21 cellular contexts compared by ENCODE assay signal in genomic region chr1:248856176-248856575, GRCh38. TPM values are rescaled to one million over a fixed set of nuclear protein-coding genes. Genes with fewer than 3 reads are reported as not detected.
DNase-seq lines count a peak whose midpoint lies in the region; ATAC-seq and TF ChIP-seq lines count a peak whose summit lies in the region.
"Had no signal": no experiment of that assay in that cellular context is flagged by ENCODE, and none has a peak within 500 bp of the region (broad histone marks: within the 10 kb centered on the region; RNA-seq: fewer than 3 reads in every experiment).

No MANE protein-coding gene starts in this region.

- no peak for DNase-seq in activated T-helper 1 cell treated with anti-CD3 and anti-CD28 coated beads, Interleukin-12 subunit alpha, Interleukin-12 subunit beta, Interleukin-2, Interleukin-4 antibody, amounts not matched to agents 30 ng/mL and 10 ng/mL and 1 ng/mL, durations not matched to agents 14 hours and 24 hours and 36 hours (ENCODE audit: low spot score)
- no peak for DNase-seq in natural killer cell
- DNase-seq in stimulated activated CD4-positive, alpha-beta T cell treated with anti-CD3 and anti-CD28 coated beads, Interleukin-2, amount 100 ng/mL, for 48 hours = no peak
- no peak for DNase-seq in NCI-H2196 treated with DMSO at 0.1 percent for 48 hours (lab: John Stamatoyannopoulos, UW; ENCODE audit: unreplicated experiment)
- DNase-seq in CD8-positive, alpha-beta T cell = no peak
- DNase-seq: activated effector memory CD4-positive, alpha-beta T cell treated with Interleukin-2 at 50 U/mL for 16 hours; Caco-2; cerebellar nuclear complex; effector CD8-positive, alpha-beta T cell; GOT3; Kasumi-1; mesenchymal stem cell; NCI-H1105; NCI-H524 had no signal

- H3K27me3 Mint-ChIP-seq in activated T-helper 1 cell treated with anti-CD3 and anti-CD28 coated beads, Interleukin-12 subunit alpha, Interleukin-12 subunit beta, Interleukin-2, Interleukin-4 antibody, amounts not matched to agents 30 ng/mL and 10 ng/mL and 1 ng/mL, durations not matched to agents 14 hours and 24 hours and 36 hours (ENCODE audit: insufficient read depth) = no peaks in the 10 kb centered on the region
- no peaks in the 10 kb centered on the region for H3K27me3 Mint-ChIP-seq in natural killer cell (ENCODE audit: low read depth in 2 of 2)
- no peaks in the 10 kb centered on the region for H3K27me3 Mint-ChIP-seq in CD8-positive, alpha-beta T cell (ENCODE audit: low read depth)

- no peaks in the 10 kb centered on the region for H3F3A ChIP-seq in DOHH2 (ENCODE audit: control insufficient read depth, insufficient read depth)

- H3K4me2 ChIP-seq in BLaER1 treated with 17β-estradiol and CSF1 and Interleukin-3, amounts not matched to agents 10 nM and 100 nM = peak overlapping the region in 7 of 11 experiments; percentile 93 to 100 (median 99); a peak in 12 of 22 replicates
- H3K4me2 ChIP-seq in DOHH2 (ENCODE audit: low read length) = peak overlapping the region; percentile 85

- POLR2A ChIA-PET in CD8-positive, alpha-beta T cell (lab: Charles Lee) = no interaction called here

- no peaks in the 10 kb centered on the region for H3K27me3 ChIP-seq in BLaER1 treated with 17β-estradiol and CSF1 and Interleukin-3, amounts not matched to agents 10 nM and 100 nM
- no peaks in the 10 kb centered on the region for H3K27me3 ChIP-seq in DOHH2 (ENCODE audit: control insufficient read depth, low read length)
- no peaks in the 10 kb centered on the region for H3K27me3 ChIP-seq in CD8-positive, alpha-beta T cell (ENCODE audit: insufficient read depth, low read length)
- H3K27me3 ChIP-seq: ascending aorta, gastroesophageal sphincter, suprapubic skin had no signal

- 0 out of 22 replicates have a peak overlapping the region, but pooled peaks of 2 of the 11 experiments have one; percentile 81 to 84 for H3K9ac ChIP-seq in BLaER1 treated with 17β-estradiol and CSF1 and Interleukin-3, amounts not matched to agents 10 nM and 100 nM

- intact Hi-C loops in activated T-helper 1 cell treated with anti-CD3 and anti-CD28 coated beads, Interleukin-12 subunit alpha, Interleukin-12 subunit beta, Interleukin-2, Interleukin-4 antibody, amounts not matched to agents 30 ng/mL and 10 ng/mL and 1 ng/mL, durations not matched to agents 14 hours and 24 hours and 36 hours (cut with micrococcal nuclease) = no loop called here
- intact Hi-C loops in natural killer cell (cut with micrococcal nuclease) = no loop called here
- intact Hi-C loops in CD8-positive, alpha-beta T cell (cut with DNase I, micrococcal nuclease) = no loop called here

- H3K4me3 ChIP-seq in BLaER1 treated with 17β-estradiol and CSF1 and Interleukin-3, amounts not matched to agents 10 nM and 100 nM = no peak overlapping the region
- H3K4me3 ChIP-seq in DOHH2 (ENCODE audit: low read length) = no peak overlapping the region
- H3K4me3 ChIP-seq in CD8-positive, alpha-beta T cell (ENCODE audit: low read depth, low read length) = no peak overlapping the region
- H3K4me3 ChIP-seq: ascending aorta, gastroesophageal sphincter, suprapubic skin had no signal

- TF ChIP-seq CTCF in DOHH2 (IDR thresholded peaks at IDR 0.05; ENCODE audit: low read depth, low read length, poor library complexity, severe bottlenecking) (no peak), natural killer cell (IDR thresholded peaks at IDR 0.05) (no peak)
- TF ChIP-seq CTCF in CD8-positive, alpha-beta T cell (IDR thresholded peaks at IDR 0.05) = no peak

- peaks cover 41 to 74% (median 58%) of the 10 kb centered on the region in 10 experiments for H3K4me1 ChIP-seq in BLaER1 treated with 17β-estradiol and CSF1 and Interleukin-3, amounts not matched to agents 10 nM and 100 nM
- peaks cover 44% of the 10 kb centered on the region for H3K4me1 ChIP-seq in DOHH2 (ENCODE audit: control insufficient read depth, low read length)
- H3K4me1 ChIP-seq in CD8-positive, alpha-beta T cell (ENCODE audit: insufficient read depth, low read length) = peaks cover 54% of the 10 kb centered on the region

- no peaks in the 10 kb centered on the region for H3K9me3 Mint-ChIP-seq in activated T-helper 1 cell treated with anti-CD3 and anti-CD28 coated beads, Interleukin-12 subunit alpha, Interleukin-12 subunit beta, Interleukin-2, Interleukin-4 antibody, amounts not matched to agents 30 ng/mL and 10 ng/mL and 1 ng/mL, durations not matched to agents 14 hours and 24 hours and 36 hours
- no peaks in the 10 kb centered on the region for H3K9me3 Mint-ChIP-seq in natural killer cell
- H3K9me3 Mint-ChIP-seq in CD8-positive, alpha-beta T cell = no peaks in the 10 kb centered on the region

- peaks cover 19% of the 10 kb centered on the region for H3K4me1 Mint-ChIP-seq in activated T-helper 1 cell treated with anti-CD3 and anti-CD28 coated beads, Interleukin-12 subunit alpha, Interleukin-12 subunit beta, Interleukin-2, Interleukin-4 antibody, amounts not matched to agents 30 ng/mL and 10 ng/mL and 1 ng/mL, durations not matched to agents 14 hours and 24 hours and 36 hours (ENCODE audit: low read depth)
- peaks cover 27 to 31% of the 10 kb centered on the region in 2 donors for H3K4me1 Mint-ChIP-seq in natural killer cell
- H3K4me1 Mint-ChIP-seq in CD8-positive, alpha-beta T cell (ENCODE audit: low read depth) = peaks cover 35% of the 10 kb centered on the region

- peaks cover 0 to 18% (median 4%) of the 10 kb centered on the region in 11 experiments; a peak in 7 of 22 replicates for H4K20me1 ChIP-seq in BLaER1 treated with 17β-estradiol and CSF1 and Interleukin-3, amounts not matched to agents 10 nM and 100 nM
- H4K20me1 ChIP-seq in DOHH2 (ENCODE audit: control insufficient read depth, insufficient read depth, low read depth, low read length) = no peaks in the 10 kb centered on the region

- H3K79me2 ChIP-seq in DOHH2 (ENCODE audit: control insufficient read depth, low read length) = peaks cover 19% of the 10 kb centered on the region

- no peak overlapping the region for H3K27ac Mint-ChIP-seq in activated T-helper 1 cell treated with anti-CD3 and anti-CD28 coated beads, Interleukin-12 subunit alpha, Interleukin-12 subunit beta, Interleukin-2, Interleukin-4 antibody, amounts not matched to agents 30 ng/mL and 10 ng/mL and 1 ng/mL, durations not matched to agents 14 hours and 24 hours and 36 hours
- H3K27ac Mint-ChIP-seq in natural killer cell = peak overlapping the region in 1 of 2 donors; percentile 6
- no peak overlapping the region for H3K27ac Mint-ChIP-seq in CD8-positive, alpha-beta T cell

- ATAC-seq in natural killer cell = no peak
- no peak for ATAC-seq in CD8-positive, alpha-beta T cell
- ATAC-seq: esophagus mucosa, gastroesophageal sphincter, Right ventricle myocardium inferior had no signal

- CTCF ChIA-PET in CD8-positive, alpha-beta T cell (lab: Charles Lee) = interaction anchor here (1.0 to 4.5 kb wide), 4 partner anchors 14 to 49 kb away, joined by 3 to 19 read pairs (median 6); partner anchors contain the start of gene ZNF672

- no peak overlapping the region for H3K27ac ChIP-seq in BLaER1 treated with 17β-estradiol and CSF1 and Interleukin-3, amounts not matched to agents 10 nM and 100 nM
- no peak overlapping the region for H3K27ac ChIP-seq in DOHH2 (ENCODE audit: low read depth, low read length)
- no peak overlapping the region for H3K27ac ChIP-seq in CD8-positive, alpha-beta T cell (ENCODE audit: low read depth, low read length)
- H3K27ac ChIP-seq: ascending aorta, gastroesophageal sphincter, suprapubic skin had no signal

- H3K4me3 Mint-ChIP-seq in activated T-helper 1 cell treated with anti-CD3 and anti-CD28 coated beads, Interleukin-12 subunit alpha, Interleukin-12 subunit beta, Interleukin-2, Interleukin-4 antibody, amounts not matched to agents 30 ng/mL and 10 ng/mL and 1 ng/mL, durations not matched to agents 14 hours and 24 hours and 36 hours = peak overlapping the region; percentile 96
- peak overlapping the region; percentile 32 for H3K4me3 Mint-ChIP-seq in natural killer cell
- H3K4me3 Mint-ChIP-seq in CD8-positive, alpha-beta T cell = no peak overlapping the region

- peaks cover 25% of the 10 kb centered on the region for H3K36me3 Mint-ChIP-seq in activated T-helper 1 cell treated with anti-CD3 and anti-CD28 coated beads, Interleukin-12 subunit alpha, Interleukin-12 subunit beta, Interleukin-2, Interleukin-4 antibody, amounts not matched to agents 30 ng/mL and 10 ng/mL and 1 ng/mL, durations not matched to agents 14 hours and 24 hours and 36 hours (ENCODE audit: low read depth)
- no peaks in the 10 kb centered on the region for H3K36me3 Mint-ChIP-seq in natural killer cell
- H3K36me3 Mint-ChIP-seq in CD8-positive, alpha-beta T cell = peaks cover 11% of the 10 kb centered on the region

- no peaks in the 10 kb centered on the region for H3K9me2 ChIP-seq in DOHH2 (replicated peaks; ENCODE audit: control insufficient read depth, low read length)

- H3K36me3 ChIP-seq in BLaER1 treated with 17β-estradiol and CSF1 and Interleukin-3, amounts not matched to agents 10 nM and 100 nM = peaks cover 34 to 50% (median 43%) of the 10 kb centered on the region in 11 experiments
- H3K36me3 ChIP-seq in DOHH2 (ENCODE audit: control insufficient read depth, low read length) = peaks cover 53% of the 10 kb centered on the region
- H3K36me3 ChIP-seq in CD8-positive, alpha-beta T cell (ENCODE audit: insufficient read depth, low read length) = no peaks in the 10 kb centered on the region

- H3K9me3 ChIP-seq in BLaER1 treated with 17β-estradiol and CSF1 and Interleukin-3, amounts not matched to agents 10 nM and 100 nM (replicated peaks in 1 of 11) = no peaks in the 10 kb centered on the region
- H3K9me3 ChIP-seq in DOHH2 (ENCODE audit: control insufficient read depth, insufficient read depth, low read length) = no peaks in the 10 kb centered on the region
- H3K9me3 ChIP-seq in CD8-positive, alpha-beta T cell (ENCODE audit: low read length) = no peaks in the 10 kb centered on the region
- H3K9me3 ChIP-seq: ascending aorta, Caco-2, gastroesophageal sphincter, suprapubic skin had no signal

RNA-seq across cellular contexts. Expression of gene ZNF692, which starts 2.7 kb away (rescaled TPM):
- total RNA-seq in activated T-helper 1 cell treated with anti-CD3 and anti-CD28 coated beads, Interleukin-12 subunit alpha, Interleukin-12 subunit beta, Interleukin-2, Interleukin-4 antibody, amounts not matched to agents 30 ng/mL and 10 ng/mL and 1 ng/mL, durations not matched to agents 14 hours and 24 hours and 36 hours = 89.6 and 91.0 TPM in 2 replicates
- 10 to 100 TPM; 50.4 to 58.7 (median 52.3) TPM for total RNA-seq in natural killer cell
- total RNA-seq in CD8-positive, alpha-beta T cell = 10 to 100 TPM; 18.7 to 19.2 TPM

RNA-seq across cellular contexts. Expression of gene ZNF672, which starts 18.2 kb away (rescaled TPM):
- 42.3 and 45.2 TPM in 2 replicates for total RNA-seq in activated T-helper 1 cell treated with anti-CD3 and anti-CD28 coated beads, Interleukin-12 subunit alpha, Interleukin-12 subunit beta, Interleukin-2, Interleukin-4 antibody, amounts not matched to agents 30 ng/mL and 10 ng/mL and 1 ng/mL, durations not matched to agents 14 hours and 24 hours and 36 hours
- total RNA-seq in natural killer cell = 10 to 100 TPM; 29.0 to 41.8 (median 38.7) TPM
- 10 to 100 TPM; 33.8 to 33.9 TPM for total RNA-seq in CD8-positive, alpha-beta T cell

RNA-seq across cellular contexts. Expression of gene SH3BP5L, which starts 30.5 kb away (rescaled TPM):
- total RNA-seq in activated T-helper 1 cell treated with anti-CD3 and anti-CD28 coated beads, Interleukin-12 subunit alpha, Interleukin-12 subunit beta, Interleukin-2, Interleukin-4 antibody, amounts not matched to agents 30 ng/mL and 10 ng/mL and 1 ng/mL, durations not matched to agents 14 hours and 24 hours and 36 hours = 29.0 and 30.9 TPM in 2 replicates
- total RNA-seq in natural killer cell = 10 to 100 TPM; 19.0 to 27.5 (median 22.9) TPM
- 10 to 100 TPM; 19.0 to 20.4 TPM for total RNA-seq in CD8-positive, alpha-beta T cell

RNA-seq across cellular contexts. Expression of gene PGBD2, which starts 49.9 kb away (rescaled TPM):
- 7.2 and 8.4 TPM in 2 replicates for total RNA-seq in activated T-helper 1 cell treated with anti-CD3 and anti-CD28 coated beads, Interleukin-12 subunit alpha, Interleukin-12 subunit beta, Interleukin-2, Interleukin-4 antibody, amounts not matched to agents 30 ng/mL and 10 ng/mL and 1 ng/mL, durations not matched to agents 14 hours and 24 hours and 36 hours
- 1 to 10 TPM; 3.1 to 9.2 (median 6.2) TPM for total RNA-seq in natural killer cell
- total RNA-seq in CD8-positive, alpha-beta T cell = 1 to 10 TPM in 1 of 2 experiments, under 1 TPM in 1; 0.90 to 1.9 TPM
